8 cellular contexts compared by ENCODE assay signal in the genomic region with DNA sequence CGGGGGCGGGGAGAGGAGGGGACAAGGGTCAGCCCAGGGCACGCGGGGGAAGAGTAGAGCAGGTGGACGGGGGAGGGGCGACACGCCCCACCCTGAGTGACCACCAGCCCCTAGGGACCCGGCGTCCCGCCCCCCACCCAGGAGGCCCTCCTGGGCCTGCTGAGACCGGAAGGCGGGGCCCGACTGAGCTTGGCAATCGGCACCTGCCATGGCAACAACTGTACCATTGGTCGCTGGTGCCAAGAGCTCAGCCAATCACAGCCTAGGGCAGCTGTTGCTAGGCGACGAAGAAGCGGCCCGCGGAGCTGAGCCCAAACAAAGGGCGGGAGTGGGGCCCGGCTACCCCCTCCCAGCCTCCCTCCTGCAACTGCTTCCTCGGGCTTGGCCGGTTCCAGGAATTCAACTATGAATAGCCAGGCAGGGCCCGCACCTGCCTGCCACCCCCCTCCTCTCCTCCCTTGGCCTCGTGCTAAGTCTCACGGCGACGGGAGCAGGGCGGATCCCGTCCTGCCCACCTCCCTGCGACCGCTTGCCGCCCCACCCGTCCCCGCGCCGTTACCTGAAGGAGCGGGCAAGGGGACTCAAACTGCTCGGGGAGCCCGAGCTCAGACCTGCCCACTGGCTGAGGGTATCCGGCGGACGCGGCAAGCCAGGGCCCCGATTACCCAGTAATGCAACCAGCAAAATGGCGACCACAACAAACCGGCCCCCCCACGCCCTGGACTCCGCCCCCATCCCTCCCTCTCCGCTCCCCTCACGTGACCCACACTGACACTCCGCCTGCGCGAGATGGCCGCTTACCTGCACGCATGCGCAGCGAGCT. TPM values are rescaled to one million over a fixed set of nuclear protein-coding genes. Genes with fewer than 3 reads are reported as not detected.
DNase-seq lines count a peak whose midpoint lies in the region; ATAC-seq and TF ChIP-seq lines count a peak whose summit lies in the region.

Gene DYRK1B (minus strand): TSS at position 699 of the 823 bp plus-strand sequence. CDS start 2,295 bp downstream, outside the sequence.

- peak within 1 kb of the TSS; percentile 89 for H3K4me2 ChIP-seq in trophoblast cell (ENCODE audit: low read length)

- H2AK5ac ChIP-seq in trophoblast cell (ENCODE audit: low read length): peak within 1 kb of the TSS; percentile 5

- ATAC-seq in heart right ventricle: peak; percentile 94 to 97 (median 96)

- H3K27ac ChIP-seq in heart right ventricle (peak within 1 kb of the TSS; percentile 61 to 94 (median 90)), trophoblast cell (ENCODE audit: low read depth, low read length) (peak within 1 kb of the TSS; percentile 53), tibial nerve (peak within 1 kb of the TSS; percentile 83 to 98 (median 90))

- H3K36me3 ChIP-seq in ES-I3 (ENCODE audit: insufficient read depth, low read length) (peaks cover 20% of the 10 kb centered on the region), H7 (replicated peaks; ENCODE audit: control insufficient read depth, insufficient read depth, low read length) (peaks cover 37% of the 10 kb centered on the region), heart right ventricle (peaks cover 0 to 75% (median 55%) of the 10 kb centered on the region in 9 donors), trophoblast cell (ENCODE audit: control insufficient read depth in 1 of 2, insufficient read depth in 2 of 2, low read length in 2 of 2) (peaks cover 36 to 55% of the 10 kb centered on the region in 2 experiments), tibial nerve (peaks cover 0 to 72% (median 8%) of the 10 kb centered on the region in 3 donors)

- H3K18ac ChIP-seq in trophoblast cell (ENCODE audit: low read length): peak within 1 kb of the TSS; percentile 13

- 1% methylated on average over 52 to 58 of the region's 59 CpGs for WGBS in heart right ventricle, 2 donors
- WGBS in trophoblast cell (ENCODE audit: extremely low coverage, insufficient coverage, insufficient read length): no CpG with 5 or more reads among the region's 59 CpGs
- 1% methylated on average over 43 to 48 of the region's 59 CpGs for WGBS in tibial nerve, 2 donors

- TF ChIP-seq EP300 in tibial nerve (IDR thresholded peaks at IDR 0.05): peak; percentile 45 to 91

- H3K4ac ChIP-seq in trophoblast cell (ENCODE audit: low read depth, low read length): peak within 1 kb of the TSS; percentile 59

- peak within 1 kb of the TSS; percentile 77 for H2AFZ ChIP-seq in trophoblast cell (ENCODE audit: insufficient read depth, low read length, poor library complexity)

- H3K9me3 ChIP-seq in ES-I3 (ENCODE audit: control insufficient read depth, insufficient read depth, low read length): no peaks in the 10 kb centered on the region
- no peaks in the 10 kb centered on the region for H3K9me3 ChIP-seq in heart right ventricle
- peaks cover 2% of the 10 kb centered on the region for H3K9me3 ChIP-seq in trophoblast cell (ENCODE audit: insufficient read depth, low read depth, low read length)
- no peaks in the 10 kb centered on the region for H3K9me3 ChIP-seq in tibial nerve

- H3K9ac ChIP-seq in ES-I3 (ENCODE audit: low read depth, low read length): peak within 1 kb of the TSS; percentile 76
- H3K9ac ChIP-seq in trophoblast cell (ENCODE audit: low read length): peak within 1 kb of the TSS; percentile 89

- peak within 1 kb of the TSS; percentile 76 for H4K12ac ChIP-seq in trophoblast cell (ENCODE audit: low read depth, low read length)

- DNase-seq in H7 (peak; percentile 99), NAMALWA (ENCODE audit: low spot score) (peak; percentile 98), T-helper 1 cell (peak; percentile 97 to 98 (median 98)), amygdala (lab: John Stamatoyannopoulos, UW) (peak; percentile 61 to 99 (median 94)), heart right ventricle (peak; percentile 98 to 99), trophoblast cell (peak; percentile 80 to 88), tibial nerve (ENCODE audit: low spot score in 2 of 2) (peak; percentile 96 to 97)

- H3K23ac ChIP-seq in trophoblast cell (ENCODE audit: low read length): no peak within 1 kb of the TSS

- peak in 1 of 2 donors; percentile 56 for TF ChIP-seq POLR2A in tibial nerve (IDR thresholded peaks at IDR 0.05)

- peak within 1 kb of the TSS; percentile 54 for H3K14ac ChIP-seq in trophoblast cell (ENCODE audit: low read length)

- H4K8ac ChIP-seq in trophoblast cell (ENCODE audit: low read depth, low read length): peak within 1 kb of the TSS; percentile 93

- peaks cover 3% of the 10 kb centered on the region for H3K79me1 ChIP-seq in trophoblast cell (ENCODE audit: low read length)

- H2BK5ac ChIP-seq in trophoblast cell (ENCODE audit: low read depth, low read length, poor library complexity): peak within 1 kb of the TSS; percentile 55

- no peak for TF ChIP-seq CTCF in heart right ventricle (IDR thresholded peaks at IDR 0.05)
- TF ChIP-seq CTCF in tibial nerve (IDR thresholded peaks at IDR 0.05): no peak

- peak within 1 kb of the TSS; percentile 54 for H2BK120ac ChIP-seq in trophoblast cell (ENCODE audit: insufficient read depth, low read length, poor library complexity)

- H3K4me1 ChIP-seq in ES-I3 (ENCODE audit: insufficient read depth, low read length) (no peaks in the 10 kb centered on the region), heart right ventricle (peaks cover 0 to 27% (median 23%) of the 10 kb centered on the region in 9 donors), trophoblast cell (ENCODE audit: control insufficient read depth in 1 of 2, insufficient read depth in 2 of 2, low read length in 2 of 2) (peaks cover 5 to 10% of the 10 kb centered on the region in 2 experiments), tibial nerve (peaks cover 0 to 29% (median 15%) of the 10 kb centered on the region in 4 donors)

- peaks cover 5% of the 10 kb centered on the region for H3K79me2 ChIP-seq in trophoblast cell (ENCODE audit: control insufficient read depth, insufficient read depth, low read length, poor library complexity)

- H3K27me3 ChIP-seq in H7 (ENCODE audit: control insufficient read depth, insufficient read depth, low read length) (no peaks in the 10 kb centered on the region), heart right ventricle (no peaks in the 10 kb centered on the region), trophoblast cell (ENCODE audit: insufficient read depth, low read length) (no peaks in the 10 kb centered on the region), tibial nerve (no peaks in the 10 kb centered on the region)

- H2BK12ac ChIP-seq in trophoblast cell (ENCODE audit: low read length): no peak within 1 kb of the TSS

- intact Hi-C loops in heart right ventricle (cut with DNase I): loop anchor here in 3 of 10 donors (1.0 to 10.0 kb wide), 2 partner anchors 9 to 299 kb away; partner anchors contain the start of gene EID2B (in 1 of the 3)

- peak within 1 kb of the TSS; percentile 93 for H4K91ac ChIP-seq in trophoblast cell (ENCODE audit: low read depth, low read length)

- H3K4me3 ChIP-seq in H7 (ENCODE audit: insufficient read depth, low read depth, low read length) (peak within 1 kb of the TSS; percentile 78), heart right ventricle (peak within 1 kb of the TSS; percentile 69 to 97 (median 82)), trophoblast cell (ENCODE audit: low read depth, low read length) (peak within 1 kb of the TSS; percentile 98), tibial nerve (peak within 1 kb of the TSS; percentile 80 to 94 (median 87))

RNA-seq across cellular contexts. Expression of gene DYRK1B, which starts in this region (rescaled TPM):
- 5.4 and 6.9 TPM in 2 replicates for total RNA-seq in H7 (2014; rRNA removed; shearing (Covaris generic))
- total RNA-seq in heart right ventricle: 10 to 100 TPM; 10.1 to 43.5 (median 37.6) TPM
- polyA plus RNA-seq in heart right ventricle: 10 to 100 TPM in 1 of 2 donors, 1 to 10 TPM in 1; 7.3 to 17.3 TPM
- polyA plus RNA-seq in trophoblast cell (2013): 16.6 and 16.9 TPM in 2 replicates
- total RNA-seq in tibial nerve: 10 to 100 TPM; 12.6 to 15.9 (median 13.1) TPM

Comparison
In these comparisons a context has a peak if more than half of its experiments do, and no peak if none do; other contexts are left out.
1. Peak in every context shown above with its lines: DNase-seq, ATAC-seq, H3K4me3 ChIP-seq and H3K27ac ChIP-seq.